ENCODE assay signal across 8 cellular contexts in genomic region chr6:73451166-73452106, GRCh38. TPM values are rescaled to one million over a fixed set of nuclear protein-coding genes. Genes with fewer than 3 reads are reported as not detected.
DNase-seq lines count a peak whose midpoint lies in the region; ATAC-seq, FAIRE-seq and TF ChIP-seq lines count a peak whose summit lies in the region.

No MANE protein-coding gene starts in this region.

- H3K9me3 ChIP-seq in right lobe of liver = no peaks in the 10 kb centered on the region

- H3K4me3 ChIP-seq in right lobe of liver = peak overlapping the region; percentile 50 to 65 (median 61)

- TF ChIP-seq POLR2A in right lobe of liver (IDR thresholded peaks at IDR 0.05) = no peak

- POLR2A ChIA-PET in activated CD4-positive, alpha-beta T cell treated with anti-CD3 and anti-CD28 coated beads for 36 hours (lab: Charles Lee) = interaction anchor here (0.6 to 3.7 kb wide), 11 partner anchors 10 to 1833 kb away, joined by 3 to 30 read pairs (median 4); partner anchors contain the start of genes DDX43, EEF1A1, MTO1 and SLC17A5

- H3K27me3 Mint-ChIP-seq in activated CD4-positive, alpha-beta T cell treated with anti-CD3 and anti-CD28 coated beads for 36 hours = no peaks in the 10 kb centered on the region
- H3K27me3 Mint-ChIP-seq in dendritic cell treated with granulocyte-macrophage colony-stimulating factor and Interleukin-4, amounts not matched to agents 40 ng/mL and 50 ng/mL, for 4 days = no peaks in the 10 kb centered on the region

- WGBS in right lobe of liver (ENCODE audit: insufficient coverage, low coverage, low lambda C conversion rate, missing lambda C conversion rate) = 8% methylated on average over 27 of the region's 80 CpGs

- DNase-seq in NCI-H146 (lab: John Stamatoyannopoulos, UW) (peak; percentile 55), right lobe of liver (peak; percentile 55 to 64 (median 58)), HTR-8/SVneo (ENCODE audit: insufficient read length, low spot score) (no peak)
- peak; percentile 66 for DNase-seq in activated CD4-positive, alpha-beta T cell treated with anti-CD3 and anti-CD28 coated beads for 36 hours
- DNase-seq in stimulated activated CD8-positive, alpha-beta memory T cell treated with anti-CD3 and anti-CD28 coated beads, Interleukin-12 subunit alpha, Interleukin-12 subunit beta, amount 100 ng/mL, for 1 hour (ENCODE audit: low read depth) = peak; percentile 14

- peaks cover 31% of the 10 kb centered on the region for H3K36me3 Mint-ChIP-seq in activated CD4-positive, alpha-beta T cell treated with anti-CD3 and anti-CD28 coated beads for 36 hours (ENCODE audit: low read depth)
- H3K36me3 Mint-ChIP-seq in dendritic cell treated with granulocyte-macrophage colony-stimulating factor and Interleukin-4, amounts not matched to agents 40 ng/mL and 50 ng/mL, for 4 days (ENCODE audit: low read depth) = peaks cover 52% of the 10 kb centered on the region

- H3K4me3 Mint-ChIP-seq in activated CD4-positive, alpha-beta T cell treated with anti-CD3 and anti-CD28 coated beads for 36 hours = peak overlapping the region; percentile 87
- peak overlapping the region; percentile 81 for H3K4me3 Mint-ChIP-seq in dendritic cell treated with granulocyte-macrophage colony-stimulating factor and Interleukin-4, amounts not matched to agents 40 ng/mL and 50 ng/mL, for 4 days

- no peaks in the 10 kb centered on the region for H3K9me3 Mint-ChIP-seq in activated CD4-positive, alpha-beta T cell treated with anti-CD3 and anti-CD28 coated beads for 36 hours (ENCODE audit: low read depth)
- no peaks in the 10 kb centered on the region for H3K9me3 Mint-ChIP-seq in dendritic cell treated with granulocyte-macrophage colony-stimulating factor and Interleukin-4, amounts not matched to agents 40 ng/mL and 50 ng/mL, for 4 days

- peak overlapping the region; percentile 90 for H3K27ac Mint-ChIP-seq in activated CD4-positive, alpha-beta T cell treated with anti-CD3 and anti-CD28 coated beads for 36 hours
- H3K27ac Mint-ChIP-seq in dendritic cell treated with granulocyte-macrophage colony-stimulating factor and Interleukin-4, amounts not matched to agents 40 ng/mL and 50 ng/mL, for 4 days = peak overlapping the region; percentile 94

- H3K27me3 ChIP-seq in right lobe of liver = no peaks in the 10 kb centered on the region

- no peak for TF ChIP-seq CTCF in right lobe of liver (IDR thresholded peaks at IDR 0.05)

- H3K4me1 ChIP-seq in right lobe of liver = no peaks in the 10 kb centered on the region

- CTCF ChIA-PET in activated CD4-positive, alpha-beta T cell treated with anti-CD3 and anti-CD28 coated beads for 36 hours (lab: Charles Lee) = interaction anchor here (0.7 to 3.3 kb wide), 7 partner anchors 11 to 372 kb away, joined by 3 to 20 read pairs (median 3); partner anchors contain the start of gene MTO1

- H3K27ac ChIP-seq in right lobe of liver = peak overlapping the region; percentile 55 to 81 (median 72)

- intact Hi-C loops in activated CD4-positive, alpha-beta T cell treated with anti-CD3 and anti-CD28 coated beads for 36 hours (cut with DNase I, micrococcal nuclease) = loop anchor here (1.0 to 10.0 kb wide), 8 partner anchors 10 to 201 kb away; partner anchors contain the start of genes MTO1 (in 2 of the 2), EEF1A1 (in 1 of the 2), KHDC1 (in 1 of the 2) and SLC17A5 (in 1 of the 2)
- intact Hi-C loops in dendritic cell treated with granulocyte-macrophage colony-stimulating factor and Interleukin-4, amounts not matched to agents 40 ng/mL and 50 ng/mL, for 4 days (cut with micrococcal nuclease) = loop anchor here (1.0 to 5.0 kb wide), 3 partner anchors 10 to 201 kb away; partner anchors contain the start of genes MTO1 and SLC17A5
- intact Hi-C loops in right lobe of liver (cut with DNase I) = no loop called here

- peaks cover 32% of the 10 kb centered on the region for H3K4me1 Mint-ChIP-seq in activated CD4-positive, alpha-beta T cell treated with anti-CD3 and anti-CD28 coated beads for 36 hours
- peaks cover 57% of the 10 kb centered on the region for H3K4me1 Mint-ChIP-seq in dendritic cell treated with granulocyte-macrophage colony-stimulating factor and Interleukin-4, amounts not matched to agents 40 ng/mL and 50 ng/mL, for 4 days (ENCODE audit: low read depth)

- no peak for FAIRE-seq in HTR-8/SVneo (lab: Jason Lieb, UNC)

- ATAC-seq in GM18498 (IDR thresholded peaks at IDR 0.05; ENCODE audit: unreplicated experiment) = peak; percentile 66
- peak; percentile 36 for ATAC-seq in HG02623 (IDR thresholded peaks at IDR 0.05; ENCODE audit: unreplicated experiment)
- ATAC-seq in activated CD4-positive, alpha-beta T cell treated with anti-CD3 and anti-CD28 coated beads for 36 hours = peak; percentile 55
- peak; percentile 63 to 75 (median 66) for ATAC-seq in right lobe of liver

- H3K36me3 ChIP-seq in right lobe of liver = no peaks in the 10 kb centered on the region

RNA-seq across cellular contexts. Expression of gene CGAS, which starts 0.7 kb away (rescaled TPM):
- 10 to 100 TPM; 22.2 to 24.1 TPM for total RNA-seq in activated CD4-positive, alpha-beta T cell treated with anti-CD3 and anti-CD28 coated beads for 36 hours
- 1 to 10 TPM in 1 of 6 experiments, under 1 TPM in 5; 0.37 to 1.1 (median 0.78) TPM for total RNA-seq in right lobe of liver

RNA-seq across cellular contexts. Expression of gene MTO1, which starts 10.1 kb away (rescaled TPM):
- 10 to 100 TPM; 45.0 to 49.7 TPM for total RNA-seq in activated CD4-positive, alpha-beta T cell treated with anti-CD3 and anti-CD28 coated beads for 36 hours
- 10 to 100 TPM; 24.6 to 33.7 (median 29.0) TPM for total RNA-seq in right lobe of liver

RNA-seq across cellular contexts. Expression of gene DDX43, which starts 56.8 kb away (rescaled TPM):
- total RNA-seq in activated CD4-positive, alpha-beta T cell treated with anti-CD3 and anti-CD28 coated beads for 36 hours = under 1 TPM; 0.51 to 0.66 TPM
- not detected for total RNA-seq in right lobe of liver

Comparison
In these comparisons a context has a peak if more than half of its experiments do, and no peak if none do; other contexts are left out.
1. RNA of gene CGAS, which starts 0.7 kb away (total RNA-seq): 22.2 to 24.1 TPM in activated CD4-positive, alpha-beta T cell treated with anti-CD3 and anti-CD28 coated beads for 36 hours; 0.37 to 1.1 TPM in right lobe of liver; every median in the first group is over 10 times any median in the second.
2. intact Hi-C loops: an anchor here in activated CD4-positive, alpha-beta T cell treated with anti-CD3 and anti-CD28 coated beads for 36 hours (1.0 to 10.0 kb wide) and dendritic cell treated with granulocyte-macrophage colony-stimulating factor and Interleukin-4, amounts not matched to agents 40 ng/mL and 50 ng/mL, for 4 days (1.0 to 5.0 kb wide); none called in right lobe of liver.
3. Peak in every context shown above with its lines, with median percentiles within 50 percentile points of each other: ATAC-seq.